In the genomic region with DNA sequence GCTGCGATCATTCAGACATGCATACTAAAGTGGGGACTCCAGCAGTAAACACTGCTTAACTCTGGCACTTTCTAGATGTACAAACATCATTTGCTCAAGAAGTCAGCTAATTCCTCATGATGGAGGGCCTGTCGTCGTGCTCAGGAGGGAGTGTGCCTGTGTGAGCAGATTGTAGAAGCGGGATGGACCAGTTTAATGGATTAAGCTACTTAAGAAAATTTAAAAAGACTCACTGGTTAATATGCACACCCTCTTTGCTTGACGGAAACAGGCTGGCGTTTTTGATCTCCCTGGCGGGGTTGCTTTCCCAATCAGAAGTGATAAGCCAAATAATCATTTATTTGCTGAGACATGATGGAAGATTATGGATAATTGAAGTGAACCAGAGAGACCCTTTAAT, we compare ENCODE assay signal across 18 cellular contexts.
"Had no signal": no experiment of that assay in that cellular context is flagged by ENCODE, and none has a peak within 500 bp of the region (broad histone marks: within the 10 kb centered on the region; RNA-seq: fewer than 3 reads in every experiment).

No MANE protein-coding gene starts in this region.

- H3K27me3 ChIP-seq: adrenal gland, dorsolateral prefrontal cortex, tibial artery had no signal

- H3K4me3 ChIP-seq: adrenal gland, dorsolateral prefrontal cortex, lung, psoas muscle, tibial artery had no signal

- H3K27ac ChIP-seq: adrenal gland, dorsolateral prefrontal cortex, psoas muscle, tibial artery, VCaP had no signal

- H3K4me1 ChIP-seq: tibial artery had no signal

- H3K9me3 Mint-ChIP-seq: activated naive CD4-positive, alpha-beta T cell treated with anti-CD3 and anti-CD28 coated beads, Interleukin-2, amount 50 U/mL, for 72 hours had no signal

- H3K9me3 ChIP-seq: adrenal gland, psoas muscle, tibial artery had no signal

- ATAC-seq: activated naive CD4-positive, alpha-beta T cell treated with anti-CD3 and anti-CD28 coated beads, Interleukin-2, amount 50 U/mL, for 72 hours; psoas muscle; right cardiac atrium; stimulated activated naive CD8-positive, alpha-beta T cell treated with anti-CD3 and anti-CD28 coated beads, Interleukin-15, Interleukin-2, amounts not matched to agents 100 U/mL and 50 U/mL, for 24 hours had no signal

- DNase-seq: activated CD4-positive, alpha-beta T cell treated with anti-CD3 and anti-CD28 coated beads, Interleukin-2, amount 50 U/mL, for 48 hours; activated gamma-delta T cell treated with Interleukin-2 at 50 U/mL for 16 hours; adrenal gland; caudate nucleus; dorsolateral prefrontal cortex; erythroblast; hypothalamus; islet precursor cell; midbrain; psoas muscle; right cardiac atrium; stimulated activated naive CD8-positive, alpha-beta T cell treated with anti-CD3 and anti-CD28 coated beads, Interleukin-15, Interleukin-2, amounts not matched to agents 100 U/mL and 50 U/mL, for 24 hours; substantia nigra; T-helper 2 cell; tibial artery had no signal

- H3K27ac Mint-ChIP-seq: activated naive CD4-positive, alpha-beta T cell treated with anti-CD3 and anti-CD28 coated beads, Interleukin-2, amount 50 U/mL, for 72 hours had no signal

- H3K36me3 ChIP-seq: adrenal gland, tibial artery had no signal

- H3K36me3 Mint-ChIP-seq: activated naive CD4-positive, alpha-beta T cell treated with anti-CD3 and anti-CD28 coated beads, Interleukin-2, amount 50 U/mL, for 72 hours had no signal
